ENCODE assay signal across 28 cellular contexts in genomic region chr1:102724741-102725140, GRCh38.
"Had no signal": no experiment of that assay in that cellular context is flagged by ENCODE, and none has a peak within 500 bp of the region (broad histone marks: within the 10 kb centered on the region; RNA-seq: fewer than 3 reads in every experiment).

No MANE protein-coding gene starts in this region.

- H3K4me3 Mint-ChIP-seq: stimulated activated effector memory CD8-positive, alpha-beta T cell treated with anti-CD3 and anti-CD28 coated beads, Interleukin-12 subunit alpha, Interleukin-12 subunit beta, amount 100 ng/mL, for 72 hours; stimulated activated memory B cell treated with anti-CD40 and anti-IgM and Interleukin-4, amounts not matched to agents 10 μg/mL and 1 μg/mL and 100 μg/mL, for 72 hours; stimulated activated naive B cell treated with anti-CD40 and anti-IgM and Interleukin-4, amounts not matched to agents 10 μg/mL and 1 μg/mL and 100 μg/mL, for 72 hours; stimulated activated naive CD8-positive, alpha-beta T cell treated with anti-CD3 and anti-CD28 coated beads, Interleukin-15, amount 100 ng/mL, for 72 hours; stimulated activated naive CD8-positive, alpha-beta T cell treated with anti-CD3 and anti-CD28 coated beads, Interleukin-15, Interleukin-2, amounts not matched to agents 100 ng/mL and 50 ng/mL, for 24 hours; type B pancreatic cell had no signal

- H3K27ac ChIP-seq: stomach, suprapubic skin, testis, thoracic aorta, thyroid gland, tibial artery, tibial nerve, transverse colon, upper lobe of left lung, upper lobe of right lung, uterus, vagina had no signal

- H3K9me3 Mint-ChIP-seq: stimulated activated naive CD8-positive, alpha-beta T cell treated with anti-CD3 and anti-CD28 coated beads, Interleukin-15, amount 100 ng/mL, for 72 hours; stimulated activated naive CD8-positive, alpha-beta T cell treated with anti-CD3 and anti-CD28 coated beads, Interleukin-15, Interleukin-2, amounts not matched to agents 100 ng/mL and 50 ng/mL, for 24 hours; type B pancreatic cell had no signal

- H3K4me3 ChIP-seq: stomach, suprapubic skin, testis, thoracic aorta, thyroid gland, tibial artery, tibial nerve, transverse colon, upper lobe of left lung, upper lobe of right lung, uterus, vagina had no signal

- H3K36me3 Mint-ChIP-seq: stimulated activated effector memory CD8-positive, alpha-beta T cell treated with anti-CD3 and anti-CD28 coated beads, Interleukin-12 subunit alpha, Interleukin-12 subunit beta, amount 100 ng/mL, for 72 hours; stimulated activated memory B cell treated with anti-CD40 and anti-IgM and Interleukin-4, amounts not matched to agents 10 μg/mL and 1 μg/mL and 100 μg/mL, for 72 hours; stimulated activated naive B cell treated with anti-CD40 and anti-IgM and Interleukin-4, amounts not matched to agents 10 μg/mL and 1 μg/mL and 100 μg/mL, for 72 hours; type B pancreatic cell had no signal

- DNase-seq: stimulated activated CD4-positive, alpha-beta T cell treated with anti-CD3 and anti-CD28 coated beads, Interleukin-2, amount 100 ng/mL, for 48 hours; stimulated activated CD4-positive, alpha-beta T cell treated with anti-CD3 and anti-CD28 coated beads, Interleukin-4, amount 100 ng/mL, for 1 hour; stimulated activated CD4-positive, alpha-beta T cell treated with anti-CD3 and anti-CD28 coated beads, Interleukin-4, amount 100 ng/mL, for 24 hours; stimulated activated CD4-positive, alpha-beta T cell treated with anti-CD3 and anti-CD28 coated beads, Interleukin-4, amount 100 ng/mL, for 4 hours; stimulated activated CD8-positive, alpha-beta memory T cell treated with anti-CD3 and anti-CD28 coated beads, Interleukin-4, amount 100 ng/mL, for 48 hours; stimulated activated naive B cell treated with anti-CD40 and anti-IgM and Interleukin-4, amounts not matched to agents 10 μg/mL and 1 μg/mL and 100 μg/mL, for 72 hours; stimulated activated naive CD4-positive, alpha-beta T cell; stimulated activated naive CD4-positive, alpha-beta T cell treated with Interleukin-2 at 50 U/mL for 16 hours; stimulated activated naive CD8-positive, alpha-beta T cell treated with anti-CD3 and anti-CD28 coated beads, Interleukin-15, amount 100 ng/mL, for 72 hours; stimulated activated naive CD8-positive, alpha-beta T cell treated with anti-CD3 and anti-CD28 coated beads, Interleukin-15, Interleukin-2, amounts not matched to agents 100 U/mL and 50 U/mL, for 24 hours; stomach; substantia nigra; testis; thyroid gland; tibial artery; transverse colon; upper lobe of left lung; upper lobe of right lung; uterus had no signal

- H3K4me1 Mint-ChIP-seq: stimulated activated effector memory CD8-positive, alpha-beta T cell treated with anti-CD3 and anti-CD28 coated beads, Interleukin-12 subunit alpha, Interleukin-12 subunit beta, amount 100 ng/mL, for 72 hours; stimulated activated memory B cell treated with anti-CD40 and anti-IgM and Interleukin-4, amounts not matched to agents 10 μg/mL and 1 μg/mL and 100 μg/mL, for 72 hours; stimulated activated naive B cell treated with anti-CD40 and anti-IgM and Interleukin-4, amounts not matched to agents 10 μg/mL and 1 μg/mL and 100 μg/mL, for 72 hours; stimulated activated naive CD8-positive, alpha-beta T cell treated with anti-CD3 and anti-CD28 coated beads, Interleukin-15, amount 100 ng/mL, for 72 hours had no signal

- H3K4me1 ChIP-seq: stomach, suprapubic skin, testis, thyroid gland, tibial artery, tibial nerve, transverse colon, upper lobe of left lung, upper lobe of right lung, uterus, vagina had no signal

- FAIRE-seq: urothelium cell line had no signal

- H3K27me3 Mint-ChIP-seq: stimulated activated memory B cell treated with anti-CD40 and anti-IgM and Interleukin-4, amounts not matched to agents 10 μg/mL and 1 μg/mL and 100 μg/mL, for 72 hours; stimulated activated naive B cell treated with anti-CD40 and anti-IgM and Interleukin-4, amounts not matched to agents 10 μg/mL and 1 μg/mL and 100 μg/mL, for 72 hours; stimulated activated naive CD8-positive, alpha-beta T cell treated with anti-CD3 and anti-CD28 coated beads, Interleukin-15, amount 100 ng/mL, for 72 hours; stimulated activated naive CD8-positive, alpha-beta T cell treated with anti-CD3 and anti-CD28 coated beads, Interleukin-15, Interleukin-2, amounts not matched to agents 100 ng/mL and 50 ng/mL, for 24 hours; type B pancreatic cell had no signal

- H3K36me3 ChIP-seq: stomach, suprapubic skin, thoracic aorta, thyroid gland, tibial artery, tibial nerve, transverse colon, upper lobe of left lung, upper lobe of right lung, uterus, vagina had no signal

- H3K27me3 ChIP-seq: stomach, suprapubic skin, testis, thyroid gland, tibial artery, tibial nerve, transverse colon, upper lobe of left lung, upper lobe of right lung, uterus, vagina had no signal

- H3K27ac Mint-ChIP-seq: stimulated activated effector memory CD8-positive, alpha-beta T cell treated with anti-CD3 and anti-CD28 coated beads, Interleukin-12 subunit alpha, Interleukin-12 subunit beta, amount 100 ng/mL, for 72 hours; stimulated activated memory B cell treated with anti-CD40 and anti-IgM and Interleukin-4, amounts not matched to agents 10 μg/mL and 1 μg/mL and 100 μg/mL, for 72 hours; stimulated activated naive B cell treated with anti-CD40 and anti-IgM and Interleukin-4, amounts not matched to agents 10 μg/mL and 1 μg/mL and 100 μg/mL, for 72 hours; stimulated activated naive CD8-positive, alpha-beta T cell treated with anti-CD3 and anti-CD28 coated beads, Interleukin-15, amount 100 ng/mL, for 72 hours; stimulated activated naive CD8-positive, alpha-beta T cell treated with anti-CD3 and anti-CD28 coated beads, Interleukin-15, Interleukin-2, amounts not matched to agents 100 ng/mL and 50 ng/mL, for 24 hours; type B pancreatic cell had no signal

- ATAC-seq: stimulated activated effector memory CD8-positive, alpha-beta T cell treated with anti-CD3 and anti-CD28 coated beads, Interleukin-12 subunit alpha, Interleukin-12 subunit beta, amount 100 ng/mL, for 72 hours; stimulated activated memory B cell treated with anti-CD40 and anti-IgM and Interleukin-4, amounts not matched to agents 10 μg/mL and 1 μg/mL and 100 μg/mL, for 72 hours; stimulated activated naive B cell treated with anti-CD40 and anti-IgM and Interleukin-4, amounts not matched to agents 10 μg/mL and 1 μg/mL and 100 μg/mL, for 72 hours; stimulated activated naive CD8-positive, alpha-beta T cell treated with anti-CD3 and anti-CD28 coated beads, Interleukin-15, amount 100 ng/mL, for 72 hours; stimulated activated naive CD8-positive, alpha-beta T cell treated with anti-CD3 and anti-CD28 coated beads, Interleukin-15, Interleukin-2, amounts not matched to agents 100 U/mL and 50 U/mL, for 24 hours; upper lobe of right lung had no signal
